8 cellular contexts compared by ENCODE assay signal in the genomic region with DNA sequence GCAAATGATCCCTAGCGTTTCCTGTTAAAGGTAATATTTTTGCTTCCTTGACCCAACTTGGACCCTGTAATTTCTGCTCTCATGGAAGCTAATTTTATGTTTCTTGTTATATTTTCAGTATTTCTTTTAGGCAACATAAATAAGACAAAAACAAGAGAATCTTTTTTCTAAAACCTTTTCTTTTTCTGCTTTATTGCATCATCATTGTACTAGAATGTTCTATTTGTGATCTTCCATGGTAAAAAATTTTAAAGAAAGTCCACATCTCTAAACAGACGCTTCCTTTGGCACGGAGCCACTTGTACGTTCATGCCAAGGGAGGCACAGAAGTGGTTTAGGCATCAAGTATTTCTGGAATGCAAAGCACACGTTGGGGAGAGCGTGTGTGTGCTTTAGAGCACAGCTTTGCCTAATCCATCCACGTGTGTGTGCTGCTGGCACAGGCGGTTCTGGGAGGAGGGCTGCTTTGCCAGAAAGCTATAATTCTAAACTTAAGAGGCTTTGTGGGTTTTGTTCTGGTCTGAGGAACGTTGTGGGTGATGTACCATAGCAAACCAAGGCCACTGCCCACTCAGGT.
DNase-seq lines count a peak whose midpoint lies in the region; ATAC-seq and TF ChIP-seq lines count a peak whose summit lies in the region.

No MANE protein-coding gene starts in this region.

- in situ Hi-C loops in IMR-90 (cut with MboI; ENCODE audit: low sequenced_read_pairs), result no loop called here

- H3K27me3 Mint-ChIP-seq in MCF 10A (ENCODE audit: insufficient read depth, unreplicated experiment) (no peaks in the 10 kb centered on the region), T-helper 17 cell (peaks cover 19% of the 10 kb centered on the region)
- peaks cover 28% of the 10 kb centered on the region for H3K27me3 Mint-ChIP-seq in activated CD8-positive, alpha-beta T cell treated with anti-CD3 and anti-CD28 coated beads for 36 hours

- H3K79me1 ChIP-seq in IMR-90 (ENCODE audit: low read depth in 1 of 2, low read length in 2 of 2), result peaks cover 10 to 47% of the 10 kb centered on the region in 2 experiments

- H3K56ac ChIP-seq in IMR-90 (ENCODE audit: extremely low read depth, insufficient read depth, low read length), result peak overlapping the region; percentile 88

- no peaks in the 10 kb centered on the region for H3K36me3 Mint-ChIP-seq in MCF 10A (ENCODE audit: insufficient read depth, unreplicated experiment)
- no peaks in the 10 kb centered on the region for H3K36me3 Mint-ChIP-seq in activated CD8-positive, alpha-beta T cell treated with anti-CD3 and anti-CD28 coated beads for 36 hours (ENCODE audit: low read depth)
- no peaks in the 10 kb centered on the region for H3K36me3 Mint-ChIP-seq in T-helper 17 cell (ENCODE audit: low read depth)

- peak overlapping the region; percentile 36 for H2AFZ ChIP-seq in IMR-90 (replicated peaks; ENCODE audit: low read length, poor library complexity)

- H3K23ac ChIP-seq in IMR-90 (ENCODE audit: low read depth, low read length), result peak overlapping the region; percentile 68

- H4K91ac ChIP-seq in IMR-90 (ENCODE audit: insufficient read depth, low read depth, low read length), result peak overlapping the region; percentile 86

- no peaks in the 10 kb centered on the region for H3K27me3 ChIP-seq in A673 (replicated peaks; ENCODE audit: insufficient read depth, low read depth, low read length, poor library complexity)
- no peaks in the 10 kb centered on the region for H3K27me3 ChIP-seq in IMR-90 (ENCODE audit: control insufficient read depth, insufficient read depth, low read length)

- peak overlapping the region; percentile 83 for H4K5ac ChIP-seq in IMR-90 (ENCODE audit: low read depth, low read length)

- no peak for TF ChIP-seq RAD21 in IMR-90 (IDR thresholded peaks at IDR 0.05; ENCODE audit: low read length)

- POLR2A ChIA-PET in A673 (lab: Charles Lee; ENCODE audit: low non-redundant PET) (no interaction called here), IMR-90 (lab: Charles Lee; ENCODE audit: unreplicated experiment) (interaction anchor here (0.6 kb wide), 1 partner anchor 74 kb away, joined by 26 read pairs; no protein-coding TSS in a partner anchor), MCF 10A (lab: Yijun Ruan, JAX) (interaction anchor here (0.7 to 2.3 kb wide), 14 partner anchors 13 to 1236 kb away, joined by 3 to 23 read pairs (median 5); partner anchors contain the start of gene SASH1)
- POLR2A ChIA-PET in activated CD8-positive, alpha-beta T cell treated with anti-CD3 and anti-CD28 coated beads for 36 hours (lab: Charles Lee), result no interaction called here

- CTCF ChIA-PET in A673 (lab: Charles Lee), result no interaction called here
- CTCF ChIA-PET in IMR-90 (lab: Yijun Ruan, JAX), result interaction anchor here (0.6 to 1.3 kb wide), 3 partner anchors 118 to 264 kb away, joined by 3 read pairs; no protein-coding TSS in a partner anchor
- CTCF ChIA-PET in MCF 10A (lab: Yijun Ruan, JAX), result interaction anchor here (0.7 to 1.1 kb wide), 5 partner anchors 12 to 264 kb away, joined by 3 to 6 read pairs (median 3); no protein-coding TSS in a partner anchor
- CTCF ChIA-PET in activated CD8-positive, alpha-beta T cell treated with anti-CD3 and anti-CD28 coated beads for 36 hours (lab: Charles Lee), result no interaction called here

- no peak overlapping the region for H3K9ac ChIP-seq in IMR-90 (ENCODE audit: low read depth, low read length)

- no peaks in the 10 kb centered on the region for H3K9me3 ChIP-seq in A673 (ENCODE audit: low read depth, low read length, poor library complexity, severe bottlenecking)
- H3K9me3 ChIP-seq in IMR-90 (ENCODE audit: control insufficient read depth, insufficient read depth, low read length), result 0 out of 2 replicates have a peak, but pooled peaks cover 2% of the 10 kb centered on the region
- no peaks in the 10 kb centered on the region for H3K9me3 ChIP-seq in T-helper 17 cell (ENCODE audit: control insufficient read depth, low read length, poor library complexity, severe bottlenecking)

- peak overlapping the region; percentile 68 to 79 for H4K8ac ChIP-seq in IMR-90 (ENCODE audit: low read depth in 2 of 2, low read length in 2 of 2)

- peak overlapping the region; percentile 70 for H2BK120ac ChIP-seq in IMR-90 (ENCODE audit: low read depth, low read length)

- peak overlapping the region; percentile 56 for H2AK9ac ChIP-seq in IMR-90 (replicated peaks; ENCODE audit: low read depth, low read length, poor library complexity)

- H3K14ac ChIP-seq in IMR-90 (replicated peaks; ENCODE audit: low read depth, low read length), result peak overlapping the region; percentile 66

- peaks cover 10% of the 10 kb centered on the region for H3K9me1 ChIP-seq in IMR-90 (ENCODE audit: insufficient read depth, low read length)

- H3K4me2 ChIP-seq in IMR-90 (ENCODE audit: low read depth, low read length), result peak overlapping the region; percentile 42; the same call in 1 of the 2 replicates

- dilution Hi-C loops in IMR-90 (cut with HindIII; ENCODE audit: low sequenced_read_pairs, unreplicated experiment), result no loop called here

- ATAC-seq in IMR-90 (ENCODE audit: low read depth), result peak; percentile 73
- no peak for ATAC-seq in activated CD8-positive, alpha-beta T cell treated with anti-CD3 and anti-CD28 coated beads for 36 hours
- no peak for ATAC-seq in T-helper 17 cell

- WGBS in IMR-90 (ENCODE audit: extremely low coverage in 2 of 2, insufficient read length in 1 of 2), 2 experiments, result no CpG with 5 or more reads among the region's 9 CpGs
- WGBS in lower leg skin, 2 donors, result 12 to 16% methylated on average over 9 of the region's 9 CpGs

- H3K27ac ChIP-seq in A673 (ENCODE audit: low read depth, low read length, poor library complexity, severe bottlenecking) (peak overlapping the region; percentile 78), IMR-90 (ENCODE audit: insufficient read depth, low read length) (peak overlapping the region; percentile 83)

- peak overlapping the region; percentile 91 for H3K4ac ChIP-seq in IMR-90 (ENCODE audit: low read depth, low read length)

- intact Hi-C loops in A673 (cut with micrococcal nuclease; ENCODE audit: unreplicated experiment) (no loop called here), IMR-90 (cut with micrococcal nuclease) (no loop called here), MCF 10A (cut with micrococcal nuclease) (loop anchor here (5.0 kb wide), 1 partner anchor 34 kb away; no protein-coding TSS in a partner anchor), lower leg skin (cut with DNase I; ENCODE audit: low total_unique reads) (no loop called here)
- intact Hi-C loops in activated CD8-positive, alpha-beta T cell treated with anti-CD3 and anti-CD28 coated beads for 36 hours (cut with micrococcal nuclease), result no loop called here

- H3K4me3 ChIP-seq in A673 (ENCODE audit: low read depth, low read length, poor library complexity, severe bottlenecking) (no peak overlapping the region), IMR-90 (ENCODE audit: insufficient read depth, low read depth, low read length) (no peak overlapping the region), lower leg skin (ENCODE audit: low read depth, poor library complexity, severe bottlenecking) (no peak overlapping the region)

- TF ChIP-seq CTCF in A673 (conservative IDR thresholded peaks at IDR 0.05; ENCODE audit: low read depth, low read length) (no peak), IMR-90 (conservative IDR thresholded peaks at IDR 0.05; ENCODE audit: low read depth, low read length) (no peak), MCF 10A (IDR thresholded peaks at IDR 0.05; ENCODE audit: unreplicated experiment) (no peak), lower leg skin (IDR thresholded peaks at IDR 0.05) (no peak)
- TF ChIP-seq CTCF in activated CD8-positive, alpha-beta T cell treated with anti-CD3 and anti-CD28 coated beads for 36 hours (IDR thresholded peaks at IDR 0.05), result no peak

- no peaks in the 10 kb centered on the region for H3K9me3 Mint-ChIP-seq in MCF 10A (ENCODE audit: unreplicated experiment)
- no peaks in the 10 kb centered on the region for H3K9me3 Mint-ChIP-seq in activated CD8-positive, alpha-beta T cell treated with anti-CD3 and anti-CD28 coated beads for 36 hours

- DNase-seq in A673 (ENCODE audit: low spot score), result peak; percentile 90
- DNase-seq in IMR-90, result peak; percentile 85
- DNase-seq in MCF 10A (ENCODE audit: unreplicated experiment), result peak; percentile 95
- DNase-seq in lower leg skin (ENCODE audit: low spot score in 2 of 2), result peak; percentile 79 to 94
- DNase-seq in activated T-cell treated with anti-CD3 and anti-CD28 coated beads for 4 hours, result no peak
- no peak for DNase-seq in activated CD8-positive, alpha-beta T cell treated with anti-CD3 and anti-CD28 coated beads for 36 hours
- no peak for DNase-seq in activated CD4-positive, alpha-beta T cell treated with anti-CD3 and anti-CD28 coated beads for 4 hours
- no peak for DNase-seq in T-helper 17 cell

- H2BK15ac ChIP-seq in IMR-90 (ENCODE audit: low read depth, low read length), result peak overlapping the region; percentile 46; the same call in 2 of the 3 replicates

- H3K27ac Mint-ChIP-seq in MCF 10A (ENCODE audit: low read depth, unreplicated experiment), result peak overlapping the region; percentile 95
- H3K27ac Mint-ChIP-seq in activated CD8-positive, alpha-beta T cell treated with anti-CD3 and anti-CD28 coated beads for 36 hours, result no peak overlapping the region
- H3K27ac Mint-ChIP-seq in T-helper 17 cell, result no peak overlapping the region

- H3K4me3 Mint-ChIP-seq in MCF 10A (ENCODE audit: unreplicated experiment), result peak overlapping the region; percentile 44
- H3K4me3 Mint-ChIP-seq in activated CD8-positive, alpha-beta T cell treated with anti-CD3 and anti-CD28 coated beads for 36 hours, result no peak overlapping the region
- H3K4me3 Mint-ChIP-seq in T-helper 17 cell, result no peak overlapping the region

- BruUV-seq in A673 (replicated peaks; lab: Mats Ljungman, UMichigan) (no TSS peak), IMR-90 (replicated peaks; lab: Mats Ljungman, UMichigan) (no TSS peak), MCF 10A (replicated peaks; lab: Mats Ljungman, UMichigan) (no TSS peak)

- H3K36me3 ChIP-seq in A673 (ENCODE audit: insufficient read depth, low read length, poor library complexity, severe bottlenecking), result no peaks in the 10 kb centered on the region
- no peaks in the 10 kb centered on the region for H3K36me3 ChIP-seq in IMR-90 (ENCODE audit: control insufficient read depth, insufficient read depth, low read length)

- peak overlapping the region; percentile 64 for H2AK5ac ChIP-seq in IMR-90 (ENCODE audit: low read depth, low read length)

- peak overlapping the region; percentile 83 for H2BK5ac ChIP-seq in IMR-90 (ENCODE audit: low read depth, low read length, poor library complexity, severe bottlenecking)

- H3K18ac ChIP-seq in IMR-90 (ENCODE audit: low read depth, low read length), result peak overlapping the region; percentile 72

- H2BK20ac ChIP-seq in IMR-90 (ENCODE audit: low read depth, low read length), result peak overlapping the region; percentile 86

- H3K4me1 Mint-ChIP-seq in MCF 10A (ENCODE audit: insufficient read depth, unreplicated experiment), result peaks cover 28% of the 10 kb centered on the region
- H3K4me1 Mint-ChIP-seq in activated CD8-positive, alpha-beta T cell treated with anti-CD3 and anti-CD28 coated beads for 36 hours (ENCODE audit: low read depth), result peaks cover 10% of the 10 kb centered on the region
- peaks cover 5% of the 10 kb centered on the region for H3K4me1 Mint-ChIP-seq in T-helper 17 cell

- TF ChIP-seq POLR2A in IMR-90 (IDR thresholded peaks at IDR 0.05; ENCODE audit: low read depth, low read length) (no peak), lower leg skin (IDR thresholded peaks at IDR 0.05) (no peak)

- H3K4me1 ChIP-seq in A673 (ENCODE audit: insufficient read depth, low read length, poor library complexity, severe bottlenecking), result peaks cover 22% of the 10 kb centered on the region
- H3K4me1 ChIP-seq in IMR-90 (ENCODE audit: control insufficient read depth, insufficient read depth, low read length), result peaks cover 15% of the 10 kb centered on the region

- H4K20me1 ChIP-seq in IMR-90 (ENCODE audit: insufficient read depth, low read length), result no peaks in the 10 kb centered on the region; the same call in 1 of the 2 replicates

Comparison
In these comparisons a context has a peak if more than half of its experiments do, and no peak if none do; other contexts are left out.
1. DNase-seq: peak in A673 (single experiment), IMR-90 (single experiment), MCF 10A (single experiment) and lower leg skin (2 of 2); none in activated T-cell treated with anti-CD3 and anti-CD28 coated beads for 4 hours (single experiment), activated CD8-positive, alpha-beta T cell treated with anti-CD3 and anti-CD28 coated beads for 36 hours (single experiment), activated CD4-positive, alpha-beta T cell treated with anti-CD3 and anti-CD28 coated beads for 4 hours (0 of 2) and T-helper 17 cell (0 of 3).
2. CTCF ChIA-PET loops: an anchor here in IMR-90 (0.6 to 1.3 kb wide) and MCF 10A (0.7 to 1.1 kb wide); none called in A673 and activated CD8-positive, alpha-beta T cell treated with anti-CD3 and anti-CD28 coated beads for 36 hours.
3. POLR2A ChIA-PET loops: an anchor here in IMR-90 (0.6 kb wide) and MCF 10A (0.7 to 2.3 kb wide); none called in A673 and activated CD8-positive, alpha-beta T cell treated with anti-CD3 and anti-CD28 coated beads for 36 hours.